Comparison of ENCODE assay signal across 14 cellular contexts in the genomic region with DNA sequence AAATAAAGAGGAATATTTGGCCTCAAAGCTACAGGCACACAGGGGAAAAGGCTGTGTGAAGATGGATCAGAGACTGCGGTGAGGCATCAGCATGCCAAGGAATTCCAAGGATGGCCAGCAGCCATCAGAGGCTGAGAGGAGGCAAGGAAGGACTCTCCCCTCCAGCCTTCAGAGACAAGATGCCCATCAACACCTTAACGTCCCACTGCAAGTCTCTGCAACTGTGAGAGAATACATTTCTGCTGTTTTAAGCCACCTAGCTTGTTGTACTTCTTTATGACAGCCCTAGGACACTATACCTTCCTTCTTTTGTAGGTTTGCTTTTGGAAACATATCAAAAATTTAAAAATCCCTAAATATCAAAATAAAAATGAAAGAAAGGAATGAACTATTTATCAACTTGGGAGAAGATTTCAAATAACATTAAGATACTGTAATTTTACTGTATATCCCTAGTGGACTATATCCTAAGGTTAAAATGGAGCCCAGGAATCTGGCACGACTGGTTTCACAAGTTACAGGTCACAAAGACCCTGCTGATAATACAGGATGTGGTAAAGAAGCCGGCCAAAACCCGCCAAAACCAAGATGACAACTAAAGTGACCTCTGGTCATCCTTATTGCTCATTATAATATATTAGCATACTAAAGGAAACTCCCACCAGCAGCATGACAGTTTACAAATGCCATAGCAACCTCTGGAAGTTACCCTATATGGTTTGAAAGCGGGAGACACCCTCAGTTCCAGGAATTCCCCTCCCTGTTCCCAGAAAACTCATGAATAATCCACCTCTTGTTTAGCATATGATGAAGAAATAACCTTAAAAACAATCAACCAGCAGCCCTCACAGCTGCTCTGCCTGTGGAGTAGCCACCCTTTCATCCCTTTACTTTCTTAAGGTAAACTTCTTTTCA.
DNase-seq lines count a peak whose midpoint lies in the region; ATAC-seq and TF ChIP-seq lines count a peak whose summit lies in the region.
"Had no signal": no experiment of that assay in that cellular context is flagged by ENCODE, and none has a peak within 500 bp of the region (broad histone marks: within the 10 kb centered on the region; RNA-seq: fewer than 3 reads in every experiment).

No MANE protein-coding gene starts in this region.

- H4K20me1 ChIP-seq in mammary epithelial cell (ENCODE audit: insufficient read depth, low read length), result no peaks in the 10 kb centered on the region

- H3K4me2 ChIP-seq in mammary epithelial cell (ENCODE audit: insufficient read depth, low read depth, low read length), result peak overlapping the region; percentile 58

- CTCF ChIA-PET in Calu3 (lab: Charles Lee) (interaction anchor here (1.9 kb wide), 1 partner anchor 10 kb away, joined by 5 read pairs; no protein-coding TSS in a partner anchor), mammary epithelial cell (lab: Charles Lee; ENCODE audit: low non-redundant PET) (interaction anchor here (0.5 kb wide), 1 partner anchor 277 kb away, joined by 5 read pairs; a partner anchor contains a TSS)

- BruUV-seq in Calu3 (replicated peaks; lab: Mats Ljungman, UMichigan) (no TSS peak), mammary epithelial cell (replicated peaks; lab: Mats Ljungman, UMichigan) (no TSS peak)

- ATAC-seq in left colon, result peak; percentile 23
- no peak for ATAC-seq in HG03139 (IDR thresholded peaks at IDR 0.05; ENCODE audit: unreplicated experiment)
- ATAC-seq: activated CD4-positive, alpha-beta T cell treated with anti-CD3 and anti-CD28 coated beads for 36 hours; natural killer cell treated with Interleukin-12 subunit alpha and Interleukin-12 subunit beta and Interleukin-15 and Interleukin-18, amount 100 ng/mL, for 72 hours had no signal

- H3K27me3 Mint-ChIP-seq in Calu3 (ENCODE audit: unreplicated experiment), result no peaks in the 10 kb centered on the region

- peak; percentile 95 for DNase-seq in Calu3
- DNase-seq in LoVo (ENCODE audit: low spot score), result peak; percentile 65
- peak; percentile 89 for DNase-seq in mammary epithelial cell
- DNase-seq in left colon, result no peak
- no peak for DNase-seq in NCI-H2107 (lab: John Stamatoyannopoulos, UW)
- DNase-seq in AG08395 (ENCODE audit: low spot score), result no peak
- DNase-seq in head of caudate nucleus, result no peak
- DNase-seq: activated CD4-positive, alpha-beta T cell treated with anti-CD3 and anti-CD28 coated beads for 36 hours; activated naive CD4-positive, alpha-beta T cell treated with anti-CD3 and anti-CD28 coated beads, Interleukin-2, amount 10 ng/mL, durations not matched to agents 7 days and 5 days; Right ventricle myocardium superior; spleen had no signal

- H3K9ac ChIP-seq in mammary epithelial cell (ENCODE audit: insufficient read depth, low read length), result no peak overlapping the region

- H3K36me3 Mint-ChIP-seq in Calu3 (ENCODE audit: insufficient read depth, unreplicated experiment), result peaks cover 33% of the 10 kb centered on the region
- H3K36me3 Mint-ChIP-seq: activated naive CD4-positive, alpha-beta T cell treated with anti-CD3 and anti-CD28 coated beads, Interleukin-2, amount 10 ng/mL, durations not matched to agents 7 days and 5 days; CD14-positive monocyte; natural killer cell treated with Interleukin-12 subunit alpha and Interleukin-12 subunit beta and Interleukin-15 and Interleukin-18, amount 100 ng/mL, for 72 hours had no signal

- 8% methylated on average over 6 of the region's 6 CpGs for WGBS in mammary epithelial cell (ENCODE audit: low coverage, missing lambda C conversion rate)

- peak overlapping the region; percentile 96 for H3K27ac Mint-ChIP-seq in Calu3 (ENCODE audit: unreplicated experiment)
- H3K27ac Mint-ChIP-seq: activated CD4-positive, alpha-beta T cell treated with anti-CD3 and anti-CD28 coated beads for 36 hours; CD14-positive monocyte; natural killer cell treated with Interleukin-12 subunit alpha and Interleukin-12 subunit beta and Interleukin-15 and Interleukin-18, amount 100 ng/mL, for 72 hours had no signal

- peak overlapping the region; percentile 26 for H3K4me3 Mint-ChIP-seq in Calu3 (ENCODE audit: low read depth, unreplicated experiment)
- H3K4me3 Mint-ChIP-seq: activated CD4-positive, alpha-beta T cell treated with anti-CD3 and anti-CD28 coated beads for 36 hours; activated naive CD4-positive, alpha-beta T cell treated with anti-CD3 and anti-CD28 coated beads, Interleukin-2, amount 10 ng/mL, durations not matched to agents 7 days and 5 days; CD14-positive monocyte; natural killer cell treated with Interleukin-12 subunit alpha and Interleukin-12 subunit beta and Interleukin-15 and Interleukin-18, amount 100 ng/mL, for 72 hours had no signal

- intact Hi-C loops in Calu3 (cut with micrococcal nuclease; ENCODE audit: unreplicated experiment), result loop anchor here (1.0 to 2.0 kb wide), 3 partner anchors 10 to 190 kb away; a partner anchor contains a TSS
- intact Hi-C loops in mammary epithelial cell (cut with micrococcal nuclease), result no loop called here
- intact Hi-C loops in left colon (cut with DNase I, micrococcal nuclease), result no loop called here
- intact Hi-C loops in head of caudate nucleus (cut with DNase I), result no loop called here

- peaks cover 53% of the 10 kb centered on the region for H3K4me1 Mint-ChIP-seq in Calu3 (ENCODE audit: low read depth, unreplicated experiment)
- H3K4me1 Mint-ChIP-seq: activated naive CD4-positive, alpha-beta T cell treated with anti-CD3 and anti-CD28 coated beads, Interleukin-2, amount 10 ng/mL, durations not matched to agents 7 days and 5 days; CD14-positive monocyte had no signal

- no peaks in the 10 kb centered on the region for H3K27me3 ChIP-seq in mammary epithelial cell (ENCODE audit: insufficient read depth, low read length)
- H3K27me3 ChIP-seq: spleen had no signal

- peaks cover 4% of the 10 kb centered on the region for H3K9me3 Mint-ChIP-seq in Calu3 (ENCODE audit: low read depth, unreplicated experiment)
- H3K9me3 Mint-ChIP-seq: activated naive CD4-positive, alpha-beta T cell treated with anti-CD3 and anti-CD28 coated beads, Interleukin-2, amount 10 ng/mL, durations not matched to agents 7 days and 5 days; natural killer cell treated with Interleukin-12 subunit alpha and Interleukin-12 subunit beta and Interleukin-15 and Interleukin-18, amount 100 ng/mL, for 72 hours had no signal

- peak overlapping the region; percentile 57 for H2AFZ ChIP-seq in mammary epithelial cell (ENCODE audit: low read depth, low read length)

- TF ChIP-seq CTCF in Calu3 (IDR thresholded peaks at IDR 0.05; ENCODE audit: unreplicated experiment) (no peak), mammary epithelial cell (conservative IDR thresholded peaks at IDR 0.05 in 1 of 2, IDR thresholded peaks at IDR 0.05 in 1 of 2; ENCODE audit: extremely low read depth in 1 of 2, insufficient read depth in 1 of 2, low read depth in 1 of 2, low read length in 2 of 2) (no peak)

- H3K9me3 ChIP-seq in mammary epithelial cell (replicated peaks; ENCODE audit: insufficient read depth, low read length), result no peaks in the 10 kb centered on the region
- H3K9me3 ChIP-seq: spleen had no signal

- no peak overlapping the region for H3K4me3 ChIP-seq in mammary epithelial cell (replicated peaks in 1 of 3; ENCODE audit: insufficient read depth in 1 of 3, low read depth in 2 of 3, low read length in 3 of 3)
- H3K4me3 ChIP-seq: spleen had no signal

- in situ Hi-C loops in mammary epithelial cell (cut with MboI; ENCODE audit: low sequenced_read_pairs in 2 of 2), result no loop called here

- peaks cover 20% of the 10 kb centered on the region for H3K4me1 ChIP-seq in mammary epithelial cell (ENCODE audit: insufficient read depth, low read length)
- H3K4me1 ChIP-seq: spleen had no signal

- peak overlapping the region; percentile 60 for H3K27ac ChIP-seq in mammary epithelial cell (ENCODE audit: insufficient read depth, low read depth, low read length)
- H3K27ac ChIP-seq: spleen had no signal

- dilution Hi-C loops in mammary epithelial cell (cut with HindIII; ENCODE audit: low sequenced_read_pairs), result no loop called here

- no peaks in the 10 kb centered on the region for H3K79me2 ChIP-seq in mammary epithelial cell (ENCODE audit: insufficient read depth, low read length)

- H3K36me3 ChIP-seq in mammary epithelial cell (ENCODE audit: insufficient read depth, low read length), result no peaks in the 10 kb centered on the region

Comparison
In these comparisons a context has a peak if more than half of its experiments do, and no peak if none do; other contexts are left out.
1. DNase-seq: peak in Calu3 (single experiment), LoVo (single experiment) and mammary epithelial cell (single experiment); none in left colon (0 of 2), NCI-H2107 (single experiment), AG08395 (single experiment) and head of caudate nucleus (0 of 42).